33 cellular contexts compared by ENCODE assay signal in genomic region chr10:117640406-117640805, GRCh38.
DNase-seq lines count a peak whose midpoint lies in the region; ATAC-seq, FAIRE-seq and TF ChIP-seq lines count a peak whose summit lies in the region.
"Had no signal": no experiment of that assay in that cellular context is flagged by ENCODE, and none has a peak within 500 bp of the region (broad histone marks: within the 10 kb centered on the region; RNA-seq: fewer than 3 reads in every experiment).

No MANE protein-coding gene starts in this region.

- no peak overlapping the region for H3K4ac ChIP-seq in IMR-90 (ENCODE audit: low read depth, low read length)

- no peak overlapping the region for H2BK20ac ChIP-seq in IMR-90 (ENCODE audit: low read depth, low read length)

- POLR2A ChIA-PET in HepG2 (lab: Yijun Ruan, JAX) (no interaction called here), A549 (lab: Yijun Ruan, JAX) (no interaction called here), IMR-90 (lab: Charles Lee; ENCODE audit: unreplicated experiment) (no interaction called here), K562 (lab: Yijun Ruan, JAX) (interaction anchor here (0.5 kb wide), 1 partner anchor 257 kb away, joined by 3 read pairs; no protein-coding TSS in a partner anchor)

- TF ChIP-seq RAD21 in HepG2 (CRISPR knock-in tag; IDR thresholded peaks at IDR 0.05) (no peak), A549 (conservative IDR thresholded peaks at IDR 0.05 in 1 of 2, IDR thresholded peaks at IDR 0.05 in 1 of 2) (no peak), IMR-90 (IDR thresholded peaks at IDR 0.05; ENCODE audit: low read length) (no peak), K562 (CRISPR knock-in tag; conservative IDR thresholded peaks at IDR 0.05 in 1 of 2, IDR thresholded peaks at IDR 0.05 in 1 of 2) (no peak)

- intact Hi-C loops in HepG2 (cut with micrococcal nuclease; ENCODE audit: unreplicated experiment): no loop called here
- intact Hi-C loops in right lobe of liver (cut with DNase I): no loop called here
- intact Hi-C loops in IMR-90 (cut with micrococcal nuclease): no loop called here
- intact Hi-C loops in K562 (cut with micrococcal nuclease): no loop called here

- no peak overlapping the region for H3K9ac ChIP-seq in HepG2 (ENCODE audit: insufficient read depth, low read depth, low read length)
- H3K9ac ChIP-seq in IMR-90 (ENCODE audit: low read depth, low read length): no peak overlapping the region
- H3K9ac ChIP-seq in K562 (ENCODE audit: insufficient read depth in 1 of 2, low read depth in 2 of 2, low read length in 2 of 2): no peak overlapping the region
- H3K9ac ChIP-seq: BLaER1; BLaER1 treated with 17β-estradiol and CSF1 and Interleukin-3, amounts not matched to agents 10 nM and 100 nM had no signal

- no peaks in the 10 kb centered on the region for H3K79me1 ChIP-seq in IMR-90 (ENCODE audit: low read depth in 1 of 2, low read length in 2 of 2)

- no peaks in the 10 kb centered on the region for H3K79me2 ChIP-seq in HepG2 (ENCODE audit: insufficient read depth, low read length)
- no peaks in the 10 kb centered on the region for H3K79me2 ChIP-seq in K562 (ENCODE audit: control insufficient read depth, insufficient read depth, low read length)

- no peak overlapping the region for H2BK15ac ChIP-seq in IMR-90 (ENCODE audit: low read depth, low read length)

- H3K56ac ChIP-seq in IMR-90 (ENCODE audit: extremely low read depth, insufficient read depth, low read length): no peak overlapping the region

- H4K20me1 ChIP-seq in HepG2 (ENCODE audit: insufficient read depth, low read length) (no peaks in the 10 kb centered on the region), IMR-90 (ENCODE audit: insufficient read depth, low read length) (no peaks in the 10 kb centered on the region), K562 (replicated peaks; ENCODE audit: control insufficient read depth, insufficient read depth, low read length) (no peaks in the 10 kb centered on the region; the same call in 1 of the 2 replicates)
- H4K20me1 ChIP-seq: BLaER1; BLaER1 treated with 17β-estradiol and CSF1 and Interleukin-3, amounts not matched to agents 10 nM and 100 nM had no signal

- no peak overlapping the region for H4K8ac ChIP-seq in IMR-90 (ENCODE audit: low read depth in 2 of 2, low read length in 2 of 2)

- no peaks in the 10 kb centered on the region for H3K9me1 ChIP-seq in IMR-90 (ENCODE audit: insufficient read depth, low read length)
- H3K9me1 ChIP-seq in K562 (ENCODE audit: control insufficient read depth, insufficient read depth, low read length): no peaks in the 10 kb centered on the region

- H3K36me3 ChIP-seq in HepG2 (replicated peaks in 1 of 2; ENCODE audit: control insufficient read depth in 1 of 2, insufficient read depth in 2 of 2, low read length in 2 of 2) (no peaks in the 10 kb centered on the region), right lobe of liver (no peaks in the 10 kb centered on the region), IMR-90 (ENCODE audit: control insufficient read depth, insufficient read depth, low read length) (no peaks in the 10 kb centered on the region), K562 (ENCODE audit: control insufficient read depth, insufficient read depth, low read length) (no peaks in the 10 kb centered on the region)
- H3K36me3 ChIP-seq: BE2C; BLaER1; BLaER1 treated with 17β-estradiol and CSF1 and Interleukin-3, amounts not matched to agents 10 nM and 100 nM had no signal

- no peak for TF ChIP-seq EP300 in HepG2 (IDR thresholded peaks at IDR 0.05; ENCODE audit: low read depth in 2 of 2, low read length in 2 of 2)
- no peak for TF ChIP-seq EP300 in HepG2 (CRISPR knock-in tag; IDR thresholded peaks at IDR 0.05; ENCODE audit: borderline replicate concordance)
- TF ChIP-seq EP300 in A549 (IDR thresholded peaks at IDR 0.05): no peak
- no peak for TF ChIP-seq EP300 in K562 (IDR thresholded peaks at IDR 0.05; ENCODE audit: low read length)

- no peak overlapping the region for H3K14ac ChIP-seq in IMR-90 (replicated peaks; ENCODE audit: low read depth, low read length)

- H3K9me3 ChIP-seq in HepG2 (ENCODE audit: low read length): no peaks in the 10 kb centered on the region
- no peaks in the 10 kb centered on the region for H3K9me3 ChIP-seq in right lobe of liver
- peaks cover 4% of the 10 kb centered on the region; the same call in 1 of the 3 replicates for H3K9me3 ChIP-seq in A549
- no peaks in the 10 kb centered on the region for H3K9me3 ChIP-seq in IMR-90 (ENCODE audit: control insufficient read depth, insufficient read depth, low read length)
- H3K9me3 ChIP-seq in K562 (replicated peaks; ENCODE audit: control insufficient read depth, insufficient read depth, low read depth, low read length): no peaks in the 10 kb centered on the region
- H3K9me3 ChIP-seq: BE2C; BLaER1; BLaER1 treated with 17β-estradiol and CSF1 and Interleukin-3, amounts not matched to agents 10 nM and 100 nM; Caco-2 had no signal

- H2AK9ac ChIP-seq in IMR-90 (replicated peaks; ENCODE audit: low read depth, low read length, poor library complexity): no peak overlapping the region

- no peak overlapping the region for H2AFZ ChIP-seq in HepG2 (ENCODE audit: low read length)
- no peak overlapping the region for H2AFZ ChIP-seq in IMR-90 (replicated peaks; ENCODE audit: low read length, poor library complexity)
- no peak overlapping the region for H2AFZ ChIP-seq in K562 (ENCODE audit: low read depth, low read length)

- BruUV-seq in HepG2 (replicated peaks; lab: Mats Ljungman, UMichigan): no TSS peak
- no TSS peak for BruUV-seq in IMR-90 (replicated peaks; lab: Mats Ljungman, UMichigan)
- no TSS peak for BruUV-seq in K562 (replicated peaks; lab: Mats Ljungman, UMichigan)

- H2BK5ac ChIP-seq in IMR-90 (ENCODE audit: low read depth, low read length, poor library complexity, severe bottlenecking): no peak overlapping the region

- dilution Hi-C loops in IMR-90 (cut with HindIII; ENCODE audit: low sequenced_read_pairs, unreplicated experiment): no loop called here

- no peak for TF ChIP-seq CTCF in HepG2 (CRISPR knock-in tag; IDR thresholded peaks at IDR 0.05)
- no peak for TF ChIP-seq CTCF in right lobe of liver (IDR thresholded peaks at IDR 0.05)
- TF ChIP-seq CTCF in A549 (IDR thresholded peaks at IDR 0.05): no peak
- no peak for TF ChIP-seq CTCF in IMR-90 (conservative IDR thresholded peaks at IDR 0.05; ENCODE audit: low read depth, low read length)
- no peak for TF ChIP-seq CTCF in K562 (IDR thresholded peaks at IDR 0.05 in 2 of 3, conservative IDR thresholded peaks at IDR 0.05 in 1 of 3; ENCODE audit: insufficient read depth in 2 of 3, low read depth in 1 of 3, low read length in 3 of 3)

- no peak for ATAC-seq in HepG2
- ATAC-seq in right lobe of liver: no peak
- ATAC-seq in A549: no peak
- ATAC-seq in IMR-90 (ENCODE audit: low read depth): no peak
- ATAC-seq in K562: no peak
- ATAC-seq: CD8-positive, alpha-beta T cell had no signal

- CTCF ChIA-PET in HepG2 (lab: Yijun Ruan, JAX; ENCODE audit: low intra/inter-chr PET ratio, low total read pairs) (no interaction called here), A549 (lab: Yijun Ruan, JAX) (no interaction called here), IMR-90 (lab: Yijun Ruan, JAX) (no interaction called here), K562 (lab: Yijun Ruan, JAX; ENCODE audit: low intra/inter-chr PET ratio) (no interaction called here)

- H4K5ac ChIP-seq in IMR-90 (ENCODE audit: low read depth, low read length): no peak overlapping the region

- H3K27ac ChIP-seq in HepG2 (ENCODE audit: extremely low read length, insufficient read depth, low read length) (no peak overlapping the region), right lobe of liver (no peak overlapping the region), A549 (no peak overlapping the region), IMR-90 (ENCODE audit: insufficient read depth, low read length) (no peak overlapping the region), K562 (ENCODE audit: extremely low read depth, low read depth, low read length) (no peak overlapping the region)
- H3K27ac ChIP-seq: 22Rv1; BLaER1; BLaER1 treated with 17β-estradiol and CSF1 and Interleukin-3, amounts not matched to agents 10 nM and 100 nM; C4-2B had no signal

- no peak overlapping the region for H2AK5ac ChIP-seq in IMR-90 (ENCODE audit: low read depth, low read length)

- no peak overlapping the region for H3K18ac ChIP-seq in IMR-90 (ENCODE audit: low read depth, low read length)

- no peak for FAIRE-seq in HepG2 (lab: Jason Lieb, UNC)
- no peak for FAIRE-seq in A549 (lab: Jason Lieb, UNC)
- FAIRE-seq in K562 (lab: Jason Lieb, UNC): no peak
- FAIRE-seq: D721Med had no signal

- H3K27me3 ChIP-seq in HepG2 (ENCODE audit: control insufficient read depth in 1 of 2, insufficient read depth in 2 of 2, low read length in 2 of 2): no peaks in the 10 kb centered on the region
- no peaks in the 10 kb centered on the region for H3K27me3 ChIP-seq in right lobe of liver
- no peaks in the 10 kb centered on the region for H3K27me3 ChIP-seq in IMR-90 (ENCODE audit: control insufficient read depth, insufficient read depth, low read length)
- H3K27me3 ChIP-seq in K562 (ENCODE audit: control insufficient read depth in 2 of 2, insufficient read depth in 2 of 2, low read length in 2 of 2): no peaks in the 10 kb centered on the region
- H3K27me3 ChIP-seq: BE2C; BLaER1; BLaER1 treated with 17β-estradiol and CSF1 and Interleukin-3, amounts not matched to agents 10 nM and 100 nM had no signal

- DNase-seq in HepG2 (ENCODE audit: low spot score): no peak
- DNase-seq in right lobe of liver: no peak
- no peak for DNase-seq in A549 (ENCODE audit: low read depth in 1 of 2, low spot score in 1 of 2)
- no peak for DNase-seq in IMR-90
- no peak for DNase-seq in K562 (ENCODE audit: extremely low read depth in 1 of 4, low spot score in 3 of 4)
- DNase-seq in NCI-H748 (lab: John Stamatoyannopoulos, UW; ENCODE audit: unreplicated experiment): no peak
- DNase-seq in NCI-H1694 (lab: John Stamatoyannopoulos, UW): no peak
- DNase-seq in activated CD8-positive, alpha-beta memory T cell treated with anti-CD3 and anti-CD28 coated beads, Interleukin-2, amount 50 U/mL, for 4 hours: no peak
- DNase-seq: 8988T; ACHN; AML-193; BE2C; C1 segment of cervical spinal cord; Caco-2; Calu3; CD4-positive, alpha-beta memory T cell; CD4-positive, alpha-beta T cell; CD4-positive, CD25-positive, alpha-beta regulatory T cell; CD8-positive, alpha-beta memory T cell; CD8-positive, alpha-beta T cell; COR-L47; DMS 273 treated with DMSO at 0.1 percent for 48 hours; DMS153; DMS53; DMS79; DMS79 treated with DMSO at 0.1 percent for 48 hours; DND-41; EL had no signal

- H3K4me1 ChIP-seq in HepG2 (ENCODE audit: insufficient read depth, low read length) (no peaks in the 10 kb centered on the region), right lobe of liver (no peaks in the 10 kb centered on the region), A549 (no peaks in the 10 kb centered on the region), IMR-90 (ENCODE audit: control insufficient read depth, insufficient read depth, low read length) (no peaks in the 10 kb centered on the region), K562 (replicated peaks in 1 of 2; ENCODE audit: control insufficient read depth in 2 of 2, insufficient read depth in 2 of 2, low read length in 2 of 2) (no peaks in the 10 kb centered on the region)
- H3K4me1 ChIP-seq: BE2C; BLaER1; BLaER1 treated with 17β-estradiol and CSF1 and Interleukin-3, amounts not matched to agents 10 nM and 100 nM; Caco-2 had no signal

- 0% methylated on average over 1 of the region's 1 CpG for WGBS in HepG2 (ENCODE audit: low lambda C conversion rate)
- WGBS in right lobe of liver (ENCODE audit: insufficient coverage, low coverage, low lambda C conversion rate, missing lambda C conversion rate): 7% methylated on average over 1 of the region's 1 CpG
- WGBS in A549 (ENCODE audit: missing lambda C conversion rate): 2% methylated on average over 1 of the region's 1 CpG
- no CpG with 5 or more reads among the region's 1 CpG for WGBS in IMR-90 (ENCODE audit: extremely low coverage in 2 of 2, insufficient read length in 1 of 2), 2 experiments
- WGBS in K562 (ENCODE audit: insufficient coverage, low coverage, missing lambda C conversion rate): 0% methylated on average over 1 of the region's 1 CpG

- no peak overlapping the region for H2BK120ac ChIP-seq in IMR-90 (ENCODE audit: low read depth, low read length)

- no peak overlapping the region for H3K23ac ChIP-seq in IMR-90 (ENCODE audit: low read depth, low read length)

- H3K4me3 ChIP-seq in HepG2 (replicated peaks in 1 of 3; ENCODE audit: insufficient read depth in 1 of 3, low read depth in 2 of 3, low read length in 3 of 3) (no peak overlapping the region), right lobe of liver (no peak overlapping the region), A549 (no peak overlapping the region), IMR-90 (ENCODE audit: insufficient read depth, low read depth, low read length) (no peak overlapping the region), K562 (no peak overlapping the region)
- H3K4me3 ChIP-seq: BLaER1; BLaER1 treated with 17β-estradiol and CSF1 and Interleukin-3, amounts not matched to agents 10 nM and 100 nM had no signal

- in situ Hi-C loops in HepG2 (cut with HindIII; ENCODE audit: extremely low pct_ligation_motif_present, low pct_unique_long_range_greater_than_20kb) (no loop called here), IMR-90 (cut with MboI; ENCODE audit: low sequenced_read_pairs) (no loop called here), K562 (cut with MboI) (no loop called here)

- no peak overlapping the region for H4K91ac ChIP-seq in IMR-90 (ENCODE audit: insufficient read depth, low read depth, low read length)

- no peak for TF ChIP-seq POLR2A in HepG2 (IDR thresholded peaks at IDR 0.05; ENCODE audit: insufficient read depth in 1 of 2, low read depth in 2 of 2, low read length in 2 of 2)
- no peak for TF ChIP-seq POLR2A in right lobe of liver (IDR thresholded peaks at IDR 0.05)
- TF ChIP-seq POLR2A in A549 (IDR thresholded peaks at IDR 0.05; ENCODE audit: low read length): no peak
- TF ChIP-seq POLR2A in IMR-90 (IDR thresholded peaks at IDR 0.05; ENCODE audit: low read depth, low read length): no peak
- no peak for TF ChIP-seq POLR2A in K562 (conservative IDR thresholded peaks at IDR 0.05)

- H3K4me2 ChIP-seq in HepG2 (ENCODE audit: low read depth, low read length) (no peak overlapping the region), A549 (no peak overlapping the region), IMR-90 (ENCODE audit: low read depth, low read length) (no peak overlapping the region), K562 (ENCODE audit: insufficient read depth, low read length) (no peak overlapping the region)
- H3K4me2 ChIP-seq: BLaER1; BLaER1 treated with 17β-estradiol and CSF1 and Interleukin-3, amounts not matched to agents 10 nM and 100 nM had no signal

Comparison
In these comparisons a context has a peak if more than half of its experiments do, and no peak if none do; other contexts are left out.
1. Of the 241 proteins assayed by ChIP-seq in both HepG2 and K562: peak only in HepG2: MAFF; only in K562: none; in both: MAFK; in neither: 239.